ENCODE assay signal across 8 cellular contexts in genomic region chr7:28409716-28410627, GRCh38. TPM values are rescaled to one million over a fixed set of nuclear protein-coding genes. Genes with fewer than 3 reads are reported as not detected.
DNase-seq lines count a peak whose midpoint lies in the region; ATAC-seq and TF ChIP-seq lines count a peak whose summit lies in the region.

No MANE protein-coding gene starts in this region.

- peaks cover 39% of the 10 kb centered on the region for H3K4me1 Mint-ChIP-seq in activated naive CD4-positive, alpha-beta T cell treated with anti-CD3 and anti-CD28 coated beads for 36 hours (ENCODE audit: low read depth)
- H3K4me1 Mint-ChIP-seq in effector memory CD8-positive, alpha-beta T cell (ENCODE audit: low read depth in 2 of 2) = peaks cover 13 to 25% of the 10 kb centered on the region in 2 donors
- peaks cover 28% of the 10 kb centered on the region for H3K4me1 Mint-ChIP-seq in mesothelial cell of epicardium

- H3K27ac ChIP-seq in RWPE1 (peak overlapping the region; percentile 69; the same call in 1 of the 2 replicates), upper lobe of right lung (peak overlapping the region; percentile 55)

- H3K9me3 Mint-ChIP-seq in activated naive CD4-positive, alpha-beta T cell treated with anti-CD3 and anti-CD28 coated beads for 36 hours = no peaks in the 10 kb centered on the region
- H3K9me3 Mint-ChIP-seq in effector memory CD8-positive, alpha-beta T cell = no peaks in the 10 kb centered on the region
- H3K9me3 Mint-ChIP-seq in mesothelial cell of epicardium = no peaks in the 10 kb centered on the region

- POLR2A ChIA-PET in RWPE1 (lab: Yijun Ruan, JAX; ENCODE audit: low non-redundant PET) = no interaction called here

- no peaks in the 10 kb centered on the region for H3K36me3 ChIP-seq in upper lobe of right lung

- DNase-seq in activated naive CD4-positive, alpha-beta T cell treated with anti-CD3 and anti-CD28 coated beads for 36 hours = no peak
- no peak for DNase-seq in activated naive CD4-positive, alpha-beta T cell (lab: John Stamatoyannopoulos, UW)
- DNase-seq in RWPE1 (ENCODE audit: low spot score) = no peak
- DNase-seq in effector memory CD8-positive, alpha-beta T cell = no peak
- peak; percentile 31 to 60 for DNase-seq in mesothelial cell of epicardium (ENCODE audit: low spot score in 2 of 2, unreplicated experiment in 2 of 2)
- DNase-seq in upper lobe of right lung = peak; percentile 64
- DNase-seq in stimulated activated naive CD4-positive, alpha-beta T cell treated with Interleukin-2 at 50 U/mL for 16 hours (lab: John Stamatoyannopoulos, UW) = no peak
- no peak for DNase-seq in NCI-H128 (lab: John Stamatoyannopoulos, UW; ENCODE audit: unreplicated experiment)

- H3K4me3 Mint-ChIP-seq in activated naive CD4-positive, alpha-beta T cell treated with anti-CD3 and anti-CD28 coated beads for 36 hours = peak overlapping the region; percentile 80
- peak overlapping the region; percentile 80 to 84 for H3K4me3 Mint-ChIP-seq in effector memory CD8-positive, alpha-beta T cell
- H3K4me3 Mint-ChIP-seq in mesothelial cell of epicardium = peak overlapping the region; percentile 87

- CTCF ChIA-PET in activated naive CD4-positive, alpha-beta T cell treated with anti-CD3 and anti-CD28 coated beads for 36 hours (lab: Charles Lee) = no interaction called here
- CTCF ChIA-PET in RWPE1 (lab: Yijun Ruan, JAX) = interaction anchor here (0.6 kb wide), 1 partner anchor 20 kb away, joined by 5 read pairs; no protein-coding TSS in a partner anchor

- no peaks in the 10 kb centered on the region for H3K9me3 ChIP-seq in upper lobe of right lung

- no peak for ATAC-seq in effector memory CD8-positive, alpha-beta T cell (replicated peaks)
- ATAC-seq in upper lobe of right lung = peak; percentile 26

- peak overlapping the region; percentile 48 for H3K4me3 ChIP-seq in upper lobe of right lung

- intact Hi-C loops in activated naive CD4-positive, alpha-beta T cell treated with anti-CD3 and anti-CD28 coated beads for 36 hours (cut with micrococcal nuclease) = loop anchor here (2.0 kb wide), 3 partner anchors 33 to 255 kb away; no protein-coding TSS in a partner anchor
- intact Hi-C loops in upper lobe of right lung (cut with DNase I) = no loop called here

- peaks cover 67% of the 10 kb centered on the region for H3K27me3 Mint-ChIP-seq in activated naive CD4-positive, alpha-beta T cell treated with anti-CD3 and anti-CD28 coated beads for 36 hours (ENCODE audit: low read depth)
- peaks cover 83 to 91% of the 10 kb centered on the region in 2 donors for H3K27me3 Mint-ChIP-seq in effector memory CD8-positive, alpha-beta T cell
- peaks cover 83% of the 10 kb centered on the region for H3K27me3 Mint-ChIP-seq in mesothelial cell of epicardium (ENCODE audit: low read depth)

- H3K27ac Mint-ChIP-seq in activated naive CD4-positive, alpha-beta T cell treated with anti-CD3 and anti-CD28 coated beads for 36 hours = no peak overlapping the region
- H3K27ac Mint-ChIP-seq in effector memory CD8-positive, alpha-beta T cell = no peak overlapping the region
- H3K27ac Mint-ChIP-seq in mesothelial cell of epicardium = peak overlapping the region; percentile 97

- peaks cover 37% of the 10 kb centered on the region for H3K27me3 ChIP-seq in upper lobe of right lung

- H3K4me1 ChIP-seq in upper lobe of right lung = peaks cover 23% of the 10 kb centered on the region

- no peaks in the 10 kb centered on the region for H3K36me3 Mint-ChIP-seq in activated naive CD4-positive, alpha-beta T cell treated with anti-CD3 and anti-CD28 coated beads for 36 hours (ENCODE audit: low read depth)
- peaks cover 3% of the 10 kb centered on the region for H3K36me3 Mint-ChIP-seq in effector memory CD8-positive, alpha-beta T cell (ENCODE audit: insufficient read depth)
- H3K36me3 Mint-ChIP-seq in mesothelial cell of epicardium = no peaks in the 10 kb centered on the region

- no peak for TF ChIP-seq CTCF in RWPE1 (conservative IDR thresholded peaks at IDR 0.05; ENCODE audit: low read depth)
- no peak for TF ChIP-seq CTCF in mesothelial cell of epicardium (IDR thresholded peaks at IDR 0.05; ENCODE audit: unreplicated experiment)
- no peak for TF ChIP-seq CTCF in upper lobe of right lung (IDR thresholded peaks at IDR 0.05)

RNA-seq across cellular contexts. Expression of gene CREB5, which starts 2.3 kb away (rescaled TPM):
- total RNA-seq in activated naive CD4-positive, alpha-beta T cell treated with anti-CD3 and anti-CD28 coated beads for 36 hours = under 1 TPM; 0.30 to 0.48 TPM
- total RNA-seq in mesothelial cell of epicardium (12.7 to 14.1 TPM (median 13.6 TPM) in 3 replicates), upper lobe of right lung (8.9 TPM)

Comparison
In these comparisons a context has a peak if more than half of its experiments do, and no peak if none do; other contexts are left out.
1. DNase-seq: peak in mesothelial cell of epicardium (2 of 2) and upper lobe of right lung (single experiment); none in activated naive CD4-positive, alpha-beta T cell treated with anti-CD3 and anti-CD28 coated beads for 36 hours (single experiment), activated naive CD4-positive, alpha-beta T cell (0 of 4), RWPE1 (single experiment), effector memory CD8-positive, alpha-beta T cell (0 of 3), stimulated activated naive CD4-positive, alpha-beta T cell treated with Interleukin-2 at 50 U/mL for 16 hours (single experiment) and NCI-H128 (single experiment).
2. Peak in every context shown above with its lines, with median percentiles within 50 percentile points of each other: H3K4me3 Mint-ChIP-seq.